Comparison of ENCODE assay signal across 9 cellular contexts in the genomic region with DNA sequence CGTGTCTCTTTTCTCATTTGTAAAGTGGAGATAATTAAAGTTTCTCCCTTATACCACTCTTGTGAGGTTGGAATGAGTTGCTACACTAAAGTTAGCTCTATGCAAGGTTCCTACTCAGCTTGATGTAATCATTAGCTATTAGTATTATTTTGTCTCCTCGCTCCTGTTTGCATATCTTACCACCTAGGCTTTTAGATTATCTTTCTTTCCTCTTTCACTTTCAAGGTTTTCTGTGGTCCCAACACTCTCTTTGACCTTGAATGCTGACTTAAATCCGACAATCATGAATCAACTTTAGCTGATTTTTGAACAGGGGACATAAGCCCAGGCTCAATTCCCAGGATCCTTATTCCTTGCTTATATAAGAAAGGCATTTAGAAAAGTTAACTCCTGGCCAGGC.
"Had no signal": no experiment of that assay in that cellular context is flagged by ENCODE, and none has a peak within 500 bp of the region (broad histone marks: within the 10 kb centered on the region; RNA-seq: fewer than 3 reads in every experiment).

No MANE protein-coding gene starts in this region.

- FAIRE-seq: HTR-8/SVneo, K562 had no signal

- H3K4me2 ChIP-seq: GM23338 had no signal

- H3K36me3 ChIP-seq: HAP-1 had no signal

- H3K4me3 ChIP-seq: GM23338, HAP-1, K562 had no signal

- DNase-seq: H7, HFFc6, IMR-90, KG1 had no signal

- H3K9me3 ChIP-seq: HAP-1 had no signal

- ATAC-seq: GM23338, HCT116, K562 had no signal

- H3K4me1 ChIP-seq: HAP-1 had no signal

- H2AFZ ChIP-seq: GM23338 had no signal
